ENCODE assay signal across 22 cellular contexts in the genomic region with DNA sequence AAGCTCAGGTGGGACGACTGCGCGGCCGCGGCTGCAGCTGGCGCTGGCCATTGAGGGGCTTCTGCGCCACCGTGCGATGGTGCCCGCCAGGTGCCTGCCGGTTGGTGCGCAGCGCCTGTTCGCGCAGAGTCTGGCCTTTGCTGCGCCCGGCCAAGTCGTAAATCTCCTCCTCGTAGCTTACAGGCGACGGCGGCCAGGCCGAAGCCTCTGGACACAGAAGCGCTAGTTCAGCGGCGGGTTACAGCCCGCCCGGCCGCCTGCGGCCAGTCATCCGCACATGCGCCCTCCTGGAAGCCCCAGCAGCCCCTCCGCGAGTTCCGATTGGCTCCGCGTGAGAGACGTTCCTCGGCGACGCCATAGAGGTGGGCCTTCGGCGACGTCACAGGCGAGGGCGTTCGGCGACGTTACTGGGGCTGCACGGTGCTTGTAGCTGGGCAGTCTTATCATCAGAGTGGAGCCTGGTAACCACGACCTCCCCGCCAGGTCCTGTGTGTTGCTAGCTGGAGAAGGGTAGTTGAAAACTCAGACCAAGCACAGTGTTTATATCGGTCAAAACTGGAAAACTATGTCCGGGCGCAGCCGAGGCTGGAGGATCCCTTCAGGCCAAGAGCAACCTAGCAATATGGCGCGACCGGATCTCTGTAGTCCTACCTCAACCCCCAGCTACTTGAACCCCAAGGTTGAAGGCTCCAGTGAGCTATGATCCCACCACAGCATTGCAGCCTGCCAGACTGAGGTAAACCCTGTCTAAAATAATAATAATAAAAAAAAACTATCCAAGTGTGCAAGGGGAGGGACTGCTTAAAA.
DNase-seq lines count a peak whose midpoint lies in the region; TF ChIP-seq lines count a peak whose summit lies in the region.
"Had no signal": no experiment of that assay in that cellular context is flagged by ENCODE, and none has a peak within 500 bp of the region (broad histone marks: within the 10 kb centered on the region; RNA-seq: fewer than 3 reads in every experiment).

No MANE protein-coding gene starts in this region.

- WGBS in testis, 2 donors = 54 to 55% methylated on average over 28 to 59 of the region's 59 CpGs
- 94% methylated on average over 55 of the region's 59 CpGs for WGBS in smooth muscle cell (ENCODE audit: low lambda C conversion rate)

- no peaks in the 10 kb centered on the region for H4K20me1 ChIP-seq in smooth muscle cell (ENCODE audit: low read depth)
- H4K20me1 ChIP-seq: BLaER1 had no signal

- peak; percentile 13 for DNase-seq in NCI-H146 (lab: John Stamatoyannopoulos, UW)
- no peak for DNase-seq in NCI-H146 treated with DMSO at 0.1 percent for 48 hours (lab: John Stamatoyannopoulos, UW; ENCODE audit: unreplicated experiment)
- peak; percentile 90 to 91 for DNase-seq in NCI-H1930 (lab: John Stamatoyannopoulos, UW)
- no peak for DNase-seq in choroid plexus epithelial cell (ENCODE audit: low read depth)
- DNase-seq in testis = peak; percentile 81
- no peak for DNase-seq in COLO668 (lab: John Stamatoyannopoulos, UW; ENCODE audit: unreplicated experiment)
- no peak for DNase-seq in MV-4-11 (lab: John Stamatoyannopoulos, UW)
- DNase-seq in smooth muscle cell (lab: John Stamatoyannopoulos, UW; ENCODE audit: unreplicated experiment) = no peak
- DNase-seq: 8988T; activated naive CD4-positive, alpha-beta T cell; activated T-cell treated with anti-CD3 and anti-CD28 coated beads for 4 hours; amniotic stem cell; effector CD8-positive, alpha-beta T cell; GDM1; NCI-H2029 treated with DMSO at 0.1 percent for 48 hours; NCI-H446 treated with DMSO at 0.1 percent for 48 hours; nucleus accumbens; stimulated activated CD4-positive, alpha-beta T cell treated with anti-CD3 and anti-CD28 coated beads, Interleukin-15, amount 100 ng/mL, for 24 hours; T-helper 17 cell; thyroid gland had no signal

- H2AFZ ChIP-seq in smooth muscle cell (ENCODE audit: low read depth) = no peak overlapping the region

- H3K9me3 ChIP-seq in testis = no peaks in the 10 kb centered on the region
- H3K9me3 ChIP-seq in smooth muscle cell (replicated peaks; ENCODE audit: low read depth) = no peaks in the 10 kb centered on the region
- H3K9me3 ChIP-seq: thyroid gland had no signal

- H3K27me3 ChIP-seq in testis (no peaks in the 10 kb centered on the region), smooth muscle cell (ENCODE audit: low read depth) (no peaks in the 10 kb centered on the region)
- H3K27me3 ChIP-seq: BLaER1, heart left ventricle, thyroid gland had no signal

- no peaks in the 10 kb centered on the region for H3K79me2 ChIP-seq in smooth muscle cell (ENCODE audit: low read depth)

- no peak for TF ChIP-seq POLR2A in testis (IDR thresholded peaks at IDR 0.05)

- peak overlapping the region in 1 of 2 donors; percentile 31 for H3K27ac ChIP-seq in testis
- H3K27ac ChIP-seq in smooth muscle cell (ENCODE audit: low read depth) = no peak overlapping the region
- H3K27ac ChIP-seq: BLaER1, heart left ventricle, thyroid gland had no signal

- H3K9ac ChIP-seq in smooth muscle cell (ENCODE audit: low read depth) = no peak overlapping the region
- H3K9ac ChIP-seq: BLaER1 had no signal

- no peak overlapping the region for H3K4me2 ChIP-seq in smooth muscle cell
- H3K4me2 ChIP-seq: BLaER1 had no signal

- H3K4me3 ChIP-seq in choroid plexus epithelial cell (ENCODE audit: low read depth, low read length) (peak overlapping the region; percentile 51), testis (peak overlapping the region; percentile 55 to 63), smooth muscle cell (no peak overlapping the region)
- H3K4me3 ChIP-seq: BLaER1, heart left ventricle, thyroid gland had no signal

- intact Hi-C loops in testis (cut with DNase I; ENCODE audit: low total_unique reads) = no loop called here

- TF ChIP-seq CTCF in choroid plexus epithelial cell (conservative IDR thresholded peaks at IDR 0.05; ENCODE audit: low read depth, low read length) (no peak), testis (IDR thresholded peaks at IDR 0.05) (no peak), smooth muscle cell (IDR thresholded peaks at IDR 0.05; ENCODE audit: borderline replicate concordance, insufficient read depth, poor library complexity, severe bottlenecking) (no peak)

- no peaks in the 10 kb centered on the region for H3K36me3 ChIP-seq in testis (ENCODE audit: low read depth, missing control alignments)
- H3K36me3 ChIP-seq in smooth muscle cell (ENCODE audit: low read depth) = no peaks in the 10 kb centered on the region
- H3K36me3 ChIP-seq: BLaER1, heart left ventricle, thyroid gland had no signal

- no peaks in the 10 kb centered on the region for H3K4me1 ChIP-seq in testis
- H3K4me1 ChIP-seq in smooth muscle cell (ENCODE audit: low read depth) = no peaks in the 10 kb centered on the region
- H3K4me1 ChIP-seq: BLaER1, heart left ventricle, thyroid gland had no signal

- H3F3A ChIP-seq in smooth muscle cell (ENCODE audit: low read depth) = no peaks in the 10 kb centered on the region

Comparison
In these comparisons a context has a peak if more than half of its experiments do, and no peak if none do; other contexts are left out.
1. DNase-seq: peak in NCI-H146 (single experiment), NCI-H1930 (2 of 2) and testis (single experiment); none in NCI-H146 treated with DMSO at 0.1 percent for 48 hours (single experiment), choroid plexus epithelial cell (single experiment), COLO668 (single experiment), MV-4-11 (single experiment) and smooth muscle cell (single experiment).